ENCODE assay signal across 8 cellular contexts in the genomic region with DNA sequence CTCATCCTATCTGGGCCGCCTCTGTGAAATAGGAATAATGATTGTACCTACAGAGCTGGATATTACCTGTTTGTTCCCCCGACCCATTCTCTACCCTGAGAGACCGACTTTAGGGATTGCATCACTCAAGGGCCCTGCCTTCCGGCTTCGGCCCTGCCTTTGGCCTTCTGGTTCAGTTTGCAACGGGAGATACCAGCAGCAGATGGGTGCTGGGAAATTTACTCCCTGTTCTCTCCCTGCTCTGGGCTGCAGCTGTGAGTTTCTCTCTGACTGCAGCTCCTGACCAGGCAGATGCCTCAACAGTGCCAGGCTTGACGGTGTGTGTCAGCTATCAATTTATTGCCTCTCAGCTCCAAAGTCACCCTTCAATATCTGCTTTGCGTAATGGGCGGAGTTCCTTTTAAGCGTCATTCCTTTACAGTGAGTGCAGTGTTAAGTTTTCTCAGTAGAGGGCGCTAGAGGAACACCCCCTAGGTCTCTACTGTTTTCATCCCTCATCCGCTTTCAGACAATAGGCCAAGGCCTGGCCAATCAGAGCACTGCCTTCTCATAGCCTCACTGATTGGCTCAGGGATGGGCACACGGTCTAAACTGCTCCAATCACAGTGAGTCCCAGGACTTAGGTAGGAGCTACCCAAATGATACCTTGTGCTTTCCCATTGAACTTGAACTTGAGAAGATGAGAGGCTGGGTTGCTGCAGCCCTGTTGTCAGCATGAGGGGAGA. TPM values are rescaled to one million over a fixed set of nuclear protein-coding genes. Genes with fewer than 3 reads are reported as not detected.
DNase-seq lines count a peak whose midpoint lies in the region; ATAC-seq and TF ChIP-seq lines count a peak whose summit lies in the region.

No MANE protein-coding gene starts in this region.

- no peak overlapping the region for H3K4me3 ChIP-seq in Loucy (ENCODE audit: low read length, poor library complexity, severe bottlenecking)
- no peak overlapping the region for H3K4me3 ChIP-seq in colonic mucosa

- no peak for ATAC-seq in GM19035 (IDR thresholded peaks at IDR 0.05; ENCODE audit: unreplicated experiment)

- no peak overlapping the region for H3K9ac ChIP-seq in Loucy (ENCODE audit: low read depth, low read length, poor library complexity, severe bottlenecking)
- H3K9ac ChIP-seq in colonic mucosa (ENCODE audit: low read depth in 2 of 2, low read length in 2 of 2): no peak overlapping the region

- H4K20me1 ChIP-seq in Loucy (ENCODE audit: insufficient read depth, low read length, poor library complexity, severe bottlenecking): no peaks in the 10 kb centered on the region

- H3K9me2 ChIP-seq in Loucy (replicated peaks; ENCODE audit: low read depth, low read length): no peaks in the 10 kb centered on the region

- H3K27me3 ChIP-seq in Loucy (ENCODE audit: insufficient read depth, low read length, poor library complexity, severe bottlenecking) (peaks cover 10% of the 10 kb centered on the region), colonic mucosa (no peaks in the 10 kb centered on the region)

- H3K36me3 ChIP-seq in Loucy (ENCODE audit: insufficient read depth, low read length): no peaks in the 10 kb centered on the region
- H3K36me3 ChIP-seq in colonic mucosa: no peaks in the 10 kb centered on the region

- H2AFZ ChIP-seq in Loucy (ENCODE audit: low read length): no peak overlapping the region

- H3K4me1 ChIP-seq in Loucy (ENCODE audit: insufficient read depth, low read length, poor library complexity, severe bottlenecking): no peaks in the 10 kb centered on the region
- H3K4me1 ChIP-seq in colonic mucosa: no peaks in the 10 kb centered on the region

- H3K79me2 ChIP-seq in Loucy (ENCODE audit: insufficient read depth, low read length): no peaks in the 10 kb centered on the region

- intact Hi-C loops in colonic mucosa (cut with DNase I): no loop called here

- TF ChIP-seq CTCF in GM20000 (IDR thresholded peaks at IDR 0.05; ENCODE audit: extremely low read depth, missing control alignments): peak; percentile 22
- peak; percentile 90 for TF ChIP-seq CTCF in Loucy (conservative IDR thresholded peaks at IDR 0.05; ENCODE audit: low read length)
- TF ChIP-seq CTCF in colonic mucosa (IDR thresholded peaks at IDR 0.05): peak; percentile 55

- no peak overlapping the region for H3K4me2 ChIP-seq in Loucy (ENCODE audit: low read depth, low read length, poor library complexity, severe bottlenecking)

- DNase-seq in COLO829 (ENCODE audit: low spot score) (peak; percentile 98), GM20000 (ENCODE audit: low spot score) (peak; percentile 68), SK-MEL-5 (ENCODE audit: low read depth, low spot score) (peak; percentile 97), colonic mucosa (peak; percentile 74), lung microvascular endothelial cell (ENCODE audit: low read depth in 2 of 2) (peak; percentile 66 to 78), hippocampal formation (lab: John Stamatoyannopoulos, UW) (no peak)

- no peaks in the 10 kb centered on the region for H3F3A ChIP-seq in Loucy (ENCODE audit: low read depth)

- no peak overlapping the region for H3K27ac ChIP-seq in colonic mucosa

- in situ Hi-C loops in SK-MEL-5 (cut with HindIII; ENCODE audit: low pct_unique_long_range_greater_than_20kb, low sequenced_read_pairs): loop anchor here (25.0 kb wide), 1 partner anchor 319 kb away; no protein-coding TSS in a partner anchor

- H3K9me3 ChIP-seq in Loucy (ENCODE audit: insufficient read depth, low read depth, low read length): no peaks in the 10 kb centered on the region
- no peaks in the 10 kb centered on the region for H3K9me3 ChIP-seq in colonic mucosa

RNA-seq across cellular contexts. Expression of a gene that starts 30.0 kb away (rescaled TPM):
- 22.3 and 22.9 TPM in 2 replicates for total RNA-seq in SK-MEL-5 (2014; rRNA removed; shearing (Covaris generic))
- 60.1 and 62.1 TPM in 2 replicates for polyA plus RNA-seq in SK-MEL-5 (2015; cell fraction: cytosol; rRNA removed)
- polyA plus RNA-seq in SK-MEL-5 (2015; cell fraction: nucleus; rRNA removed): 42.1 and 68.5 TPM in 2 replicates
- total RNA-seq in colonic mucosa (10 to 100 TPM in 1 of 2 donors, 1 to 10 TPM in 1; 5.8 to 10.3 TPM), lung microvascular endothelial cell (2.2 and 2.4 TPM in 2 replicates)

RNA-seq across cellular contexts. Expression of a gene that starts 34.3 kb away (rescaled TPM):
- total RNA-seq in SK-MEL-5 (2014; rRNA removed; shearing (Covaris generic)): 11.7 and 13.9 TPM in 2 replicates
- polyA plus RNA-seq in SK-MEL-5 (2015; cell fraction: cytosol; rRNA removed): 10.4 and 10.9 TPM in 2 replicates
- polyA plus RNA-seq in SK-MEL-5 (2015; cell fraction: nucleus; rRNA removed): 4.4 and 4.6 TPM in 2 replicates
- 1 to 10 TPM; 4.6 to 5.1 TPM for total RNA-seq in colonic mucosa
- 5.4 and 7.9 TPM in 2 replicates for total RNA-seq in lung microvascular endothelial cell

RNA-seq across cellular contexts. Expression of a gene that starts 34.6 kb away (rescaled TPM):
- total RNA-seq in SK-MEL-5 (2014; rRNA removed; shearing (Covaris generic)): 109 and 126 TPM in 2 replicates
- polyA plus RNA-seq in SK-MEL-5 (2015; cell fraction: cytosol; rRNA removed): 73.2 and 76.4 TPM in 2 replicates
- polyA plus RNA-seq in SK-MEL-5 (2015; cell fraction: nucleus; rRNA removed): 62.8 and 78.5 TPM in 2 replicates
- total RNA-seq in colonic mucosa (10 to 100 TPM; 37.0 to 43.9 TPM), lung microvascular endothelial cell (41.6 and 43.3 TPM in 2 replicates)

Comparison
In these comparisons a context has a peak if more than half of its experiments do, and no peak if none do; other contexts are left out.
1. DNase-seq: peak in COLO829 (single experiment), GM20000 (single experiment), SK-MEL-5 (single experiment), colonic mucosa (single experiment) and lung microvascular endothelial cell (2 of 2); none in hippocampal formation (0 of 2).
2. CTCF ChIP-seq: peak in every context shown above with its lines; median percentile 90 in Loucy; 55 in colonic mucosa; 22 in GM20000.